14 cellular contexts compared by ENCODE assay signal in the genomic region with DNA sequence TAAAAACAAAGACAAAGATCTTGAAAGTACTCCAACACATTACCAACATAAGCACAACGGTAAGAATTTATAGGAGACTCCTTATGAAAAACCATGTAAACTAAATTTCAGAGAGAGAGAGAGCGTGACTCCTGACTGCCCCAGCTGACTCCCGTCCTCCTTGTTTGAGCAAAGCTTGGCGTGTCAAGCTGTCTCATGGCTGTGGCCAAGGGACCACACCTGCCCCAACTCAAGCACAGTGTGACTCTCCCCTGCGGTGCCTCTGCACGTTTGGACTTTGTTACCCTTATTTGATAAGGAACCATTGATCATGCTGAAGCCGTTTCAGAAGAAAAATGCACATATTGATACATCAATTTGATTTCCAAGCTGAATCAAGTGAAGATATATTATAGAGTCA.
DNase-seq lines count a peak whose midpoint lies in the region; ATAC-seq and TF ChIP-seq lines count a peak whose summit lies in the region.
"Had no signal": no experiment of that assay in that cellular context is flagged by ENCODE, and none has a peak within 500 bp of the region (broad histone marks: within the 10 kb centered on the region; RNA-seq: fewer than 3 reads in every experiment).

No MANE protein-coding gene starts in this region.

- H2BK12ac ChIP-seq in H9 (ENCODE audit: insufficient read length, low read depth, low read length), result no peak overlapping the region

- H3K36me3 Mint-ChIP-seq in MCF 10A (ENCODE audit: insufficient read depth, unreplicated experiment), result no peaks in the 10 kb centered on the region
- no peaks in the 10 kb centered on the region for H3K36me3 Mint-ChIP-seq in H9 (ENCODE audit: insufficient read depth in 1 of 3, low read depth in 3 of 3)

- H3K36me3 ChIP-seq in mammary epithelial cell (ENCODE audit: insufficient read depth, low read length) (no peaks in the 10 kb centered on the region), muscle layer of colon (ENCODE audit: insufficient read depth, low read length) (no peaks in the 10 kb centered on the region), gastrocnemius medialis (no peaks in the 10 kb centered on the region), gastroesophageal sphincter (no peaks in the 10 kb centered on the region)

- no peak overlapping the region for H3K4ac ChIP-seq in H9 (ENCODE audit: low read depth, low read length)

- H3K79me1 ChIP-seq in H9 (ENCODE audit: insufficient read depth, low read depth, low read length, poor library complexity, severe bottlenecking), result no peaks in the 10 kb centered on the region

- peaks cover 32% of the 10 kb centered on the region for H3K4me1 Mint-ChIP-seq in MCF 10A (ENCODE audit: insufficient read depth, unreplicated experiment)
- peaks cover 0 to 2% of the 10 kb centered on the region in 2 experiments; a peak in 1 of 4 replicates for H3K4me1 Mint-ChIP-seq in H9

- no peak overlapping the region for H2BK15ac ChIP-seq in H9 (ENCODE audit: low read depth, low read length)

- H3K9ac ChIP-seq in mammary epithelial cell (ENCODE audit: insufficient read depth, low read length), result no peak overlapping the region
- H3K9ac ChIP-seq in muscle layer of colon (ENCODE audit: low read length), result no peak overlapping the region
- no peak overlapping the region for H3K9ac ChIP-seq in H9 (ENCODE audit: extremely low read depth, insufficient read length, low read length)

- H3K23ac ChIP-seq in H9 (ENCODE audit: insufficient read length, low read depth, low read length), result no peak overlapping the region

- no peak overlapping the region for H3K18ac ChIP-seq in H9 (ENCODE audit: insufficient read length, low read depth, low read length)

- H3K9me3 ChIP-seq in mammary epithelial cell (replicated peaks; ENCODE audit: insufficient read depth, low read length) (no peaks in the 10 kb centered on the region), muscle layer of colon (ENCODE audit: low read length) (no peaks in the 10 kb centered on the region), gastrocnemius medialis (no peaks in the 10 kb centered on the region), gastroesophageal sphincter (no peaks in the 10 kb centered on the region), H9 (ENCODE audit: control insufficient read depth, low read depth, low read length) (no peaks in the 10 kb centered on the region)
- H3K9me3 ChIP-seq: Caco-2 had no signal

- no peak overlapping the region for H4K8ac ChIP-seq in H9 (replicated peaks; ENCODE audit: insufficient read length, low read depth, low read length)

- H3K9me3 Mint-ChIP-seq in MCF 10A (ENCODE audit: unreplicated experiment), result peaks cover 15% of the 10 kb centered on the region
- H3K9me3 Mint-ChIP-seq in H9, result peaks cover 0 to 2% of the 10 kb centered on the region in 2 experiments; a peak in 3 of 5 replicates

- no peak for TF ChIP-seq CTCF in MCF 10A (IDR thresholded peaks at IDR 0.05; ENCODE audit: unreplicated experiment)
- no peak for TF ChIP-seq CTCF in mammary epithelial cell (conservative IDR thresholded peaks at IDR 0.05 in 1 of 2, IDR thresholded peaks at IDR 0.05 in 1 of 2; ENCODE audit: extremely low read depth in 1 of 2, insufficient read depth in 1 of 2, low read depth in 1 of 2, low read length in 2 of 2)
- TF ChIP-seq CTCF in gastrocnemius medialis (IDR thresholded peaks at IDR 0.05 in 4 of 5, conservative IDR thresholded peaks at IDR 0.05 in 1 of 5), result no peak
- TF ChIP-seq CTCF in gastroesophageal sphincter (IDR thresholded peaks at IDR 0.05), result no peak
- no peak for TF ChIP-seq CTCF in H9 (conservative IDR thresholded peaks at IDR 0.05)

- no peaks in the 10 kb centered on the region for H3K79me2 ChIP-seq in mammary epithelial cell (ENCODE audit: insufficient read depth, low read length)
- no peaks in the 10 kb centered on the region for H3K79me2 ChIP-seq in H9 (ENCODE audit: insufficient read depth, low read length)

- H3K4me3 ChIP-seq in mammary epithelial cell (replicated peaks in 1 of 3; ENCODE audit: insufficient read depth in 1 of 3, low read depth in 2 of 3, low read length in 3 of 3) (no peak overlapping the region), muscle layer of colon (ENCODE audit: low read depth in 1 of 2, low read length in 2 of 2) (no peak overlapping the region), gastrocnemius medialis (no peak overlapping the region), gastroesophageal sphincter (no peak overlapping the region)

- H3K27me3 ChIP-seq in mammary epithelial cell (ENCODE audit: insufficient read depth, low read length) (no peaks in the 10 kb centered on the region), muscle layer of colon (ENCODE audit: control insufficient read depth in 1 of 2, insufficient read depth in 2 of 2, low read length in 2 of 2) (no peaks in the 10 kb centered on the region), gastrocnemius medialis (no peaks in the 10 kb centered on the region), gastroesophageal sphincter (no peaks in the 10 kb centered on the region), H9 (ENCODE audit: insufficient read depth, low read length) (no peaks in the 10 kb centered on the region)

- no peak for DNase-seq in MCF 10A (ENCODE audit: unreplicated experiment)
- no peak for DNase-seq in mammary epithelial cell
- no peak for DNase-seq in gastrocnemius medialis
- DNase-seq in H9, result no peak
- DNase-seq: Caco-2, H7, Kasumi-1, NCI-H1930, NCI-H2171, NCI-H524 had no signal

- H4K5ac ChIP-seq in H9 (ENCODE audit: insufficient read length, low read depth, low read length), result no peak overlapping the region

- in situ Hi-C loops in mammary epithelial cell (cut with MboI; ENCODE audit: low sequenced_read_pairs in 2 of 2) (no loop called here), gastrocnemius medialis (cut with MboI; ENCODE audit: low sequenced_read_pairs in 4 of 4) (no loop called here)

- CTCF ChIA-PET in MCF 10A (lab: Yijun Ruan, JAX), result no interaction called here
- CTCF ChIA-PET in mammary epithelial cell (lab: Charles Lee; ENCODE audit: low non-redundant PET), result no interaction called here

- H3K27me3 Mint-ChIP-seq in MCF 10A (ENCODE audit: insufficient read depth, unreplicated experiment) (no peaks in the 10 kb centered on the region), H9 (ENCODE audit: low read depth) (no peaks in the 10 kb centered on the region)

- H2AFZ ChIP-seq in mammary epithelial cell (ENCODE audit: low read depth, low read length) (no peak overlapping the region), H9 (ENCODE audit: low read length) (no peak overlapping the region)

- no peak overlapping the region for H3K4me3 Mint-ChIP-seq in MCF 10A (ENCODE audit: unreplicated experiment)
- H3K4me3 Mint-ChIP-seq in H9, result no peak overlapping the region

- H2BK5ac ChIP-seq in H9 (ENCODE audit: insufficient read length, low read length), result no peak overlapping the region

- H3K27ac ChIP-seq in mammary epithelial cell (ENCODE audit: insufficient read depth, low read depth, low read length) (no peak overlapping the region), muscle layer of colon (ENCODE audit: low read depth, low read length) (peak overlapping the region; percentile 84), gastrocnemius medialis (peak overlapping the region in 3 of 4 donors; percentile 77 to 85 (median 82)), gastroesophageal sphincter (peak overlapping the region in 2 of 4 donors; percentile 85 to 88), H9 (ENCODE audit: insufficient read length, low read depth, low read length) (no peak overlapping the region)

- ATAC-seq in gastrocnemius medialis (no peak), gastroesophageal sphincter (no peak), HG03469 (IDR thresholded peaks at IDR 0.05; ENCODE audit: unreplicated experiment) (no peak), HG03045 (IDR thresholded peaks at IDR 0.05; ENCODE audit: unreplicated experiment) (no peak)

- H3K4me2 ChIP-seq in mammary epithelial cell (ENCODE audit: insufficient read depth, low read depth, low read length), result no peak overlapping the region
- H3K4me2 ChIP-seq in H9 (ENCODE audit: insufficient read depth, insufficient read length, low read length), result no peak overlapping the region

- 85% methylated on average over 7 of the region's 7 CpGs for WGBS in mammary epithelial cell (ENCODE audit: low coverage, missing lambda C conversion rate)
- 61 to 65% methylated on average over 5 to 7 of the region's 7 CpGs for WGBS in gastroesophageal sphincter (ENCODE audit: low coverage in 1 of 2), 2 donors
- WGBS in H9 (ENCODE audit: extremely low coverage, insufficient read length, low lambda C conversion rate), result no CpG with 5 or more reads among the region's 7 CpGs

- no peak overlapping the region for H2BK120ac ChIP-seq in H9 (ENCODE audit: low read depth, low read length, poor library complexity, severe bottlenecking)

- H2AK5ac ChIP-seq in H9 (ENCODE audit: insufficient read length, low read length), result no peak overlapping the region

- BruUV-seq in MCF 10A (replicated peaks; lab: Mats Ljungman, UMichigan) (no TSS peak), mammary epithelial cell (replicated peaks; lab: Mats Ljungman, UMichigan) (no TSS peak)

- H3K27ac Mint-ChIP-seq in MCF 10A (ENCODE audit: low read depth, unreplicated experiment) (peak overlapping the region; percentile 74), H9 (no peak overlapping the region)

- no peak overlapping the region for H3K56ac ChIP-seq in H9 (ENCODE audit: insufficient read length, low read depth, low read length)

- POLR2A ChIA-PET in MCF 10A (lab: Yijun Ruan, JAX), result interaction anchor here (0.5 to 3.3 kb wide), 2 partner anchors 11 to 853 kb away, joined by 3 to 41 read pairs; no protein-coding TSS in a partner anchor

- H4K91ac ChIP-seq in H9 (ENCODE audit: insufficient read length, low read depth, low read length), result no peak overlapping the region

- TF ChIP-seq POLR2A in gastrocnemius medialis (IDR thresholded peaks at IDR 0.05) (no peak), gastroesophageal sphincter (IDR thresholded peaks at IDR 0.05) (no peak)

- dilution Hi-C loops in mammary epithelial cell (cut with HindIII; ENCODE audit: low sequenced_read_pairs), result no loop called here

- H4K20me1 ChIP-seq in mammary epithelial cell (ENCODE audit: insufficient read depth, low read length), result no peaks in the 10 kb centered on the region
- H4K20me1 ChIP-seq in H9 (ENCODE audit: control insufficient read depth, insufficient read depth, insufficient read length), result no peaks in the 10 kb centered on the region

- H3T11ph ChIP-seq in H9 (ENCODE audit: low read length), result no peak overlapping the region

- no peak overlapping the region for H3K14ac ChIP-seq in H9 (ENCODE audit: insufficient read depth, low read length)

- H3K4me1 ChIP-seq in mammary epithelial cell (ENCODE audit: insufficient read depth, low read length) (peaks cover 20% of the 10 kb centered on the region), muscle layer of colon (ENCODE audit: insufficient read depth, low read length) (peaks cover 41% of the 10 kb centered on the region), gastrocnemius medialis (peaks cover 22 to 27% of the 10 kb centered on the region in 2 donors), gastroesophageal sphincter (peaks cover 3 to 47% (median 15%) of the 10 kb centered on the region in 3 donors), H9 (ENCODE audit: insufficient read depth, low read length) (no peaks in the 10 kb centered on the region)
- H3K4me1 ChIP-seq: Caco-2 had no signal

- H2BK20ac ChIP-seq in H9 (ENCODE audit: low read depth, low read length, poor library complexity, severe bottlenecking), result no peak overlapping the region

- TF ChIP-seq EP300 in gastroesophageal sphincter (IDR thresholded peaks at IDR 0.05), result no peak

- no peaks in the 10 kb centered on the region for H3K23me2 ChIP-seq in H9 (ENCODE audit: insufficient read length, low read depth, low read length, poor library complexity, severe bottlenecking)

- intact Hi-C loops in MCF 10A (cut with micrococcal nuclease), result no loop called here
- intact Hi-C loops in mammary epithelial cell (cut with micrococcal nuclease), result no loop called here
- intact Hi-C loops in gastrocnemius medialis (cut with DNase I; ENCODE audit: low total_unique reads), result no loop called here

Comparison
In these comparisons a context has a peak if more than half of its experiments do, and no peak if none do; other contexts are left out.
1. H3K27ac ChIP-seq: peak in muscle layer of colon (single experiment) and gastrocnemius medialis (3 of 4); none in mammary epithelial cell (single experiment) and H9 (single experiment).